In genomic region chr16:2584742-2585650, GRCh38 we compare ENCODE assay signal across 16 cellular contexts. TPM values are rescaled to one million over a fixed set of nuclear protein-coding genes. Genes with fewer than 3 reads are reported as not detected.
DNase-seq lines count a peak whose midpoint lies in the region; ATAC-seq and TF ChIP-seq lines count a peak whose summit lies in the region.
"Had no signal": no experiment of that assay in that cellular context is flagged by ENCODE, and none has a peak within 500 bp of the region (broad histone marks: within the 10 kb centered on the region; RNA-seq: fewer than 3 reads in every experiment).

No MANE protein-coding gene starts in this region.

- TF ChIP-seq CTCF in choroid plexus epithelial cell (conservative IDR thresholded peaks at IDR 0.05; ENCODE audit: low read depth, low read length) (no peak), tibial nerve (IDR thresholded peaks at IDR 0.05) (no peak)

- no peak overlapping the region for H3K27ac ChIP-seq in tibial nerve

- H3K4me3 ChIP-seq in choroid plexus epithelial cell (ENCODE audit: low read depth, low read length) (no peak overlapping the region), tibial nerve (no peak overlapping the region)

- peaks cover 0 to 20% (median 0%) of the 10 kb centered on the region in 4 donors for H3K4me1 ChIP-seq in tibial nerve

- H3K4me3 Mint-ChIP-seq in activated CD8-positive, alpha-beta memory T cell treated with anti-CD3 and anti-CD28 coated beads, Interleukin-2, amount 10 ng/mL, durations not matched to agents 7 days and 5 days: no peak overlapping the region
- H3K4me3 Mint-ChIP-seq in activated naive CD8-positive, alpha-beta T cell treated with anti-CD3 and anti-CD28 coated beads for 36 hours: no peak overlapping the region
- H3K4me3 Mint-ChIP-seq in stimulated activated effector memory CD8-positive, alpha-beta T cell treated with anti-CD3 and anti-CD28 coated beads, Interleukin-12 subunit alpha, Interleukin-12 subunit beta, amount 100 ng/mL, for 72 hours: no peak overlapping the region
- H3K4me3 Mint-ChIP-seq: natural killer cell treated with Interleukin-12 subunit alpha and Interleukin-12 subunit beta and Interleukin-15 and Interleukin-18, amount 100 ng/mL, for 72 hours had no signal

- no peaks in the 10 kb centered on the region for H3K27me3 Mint-ChIP-seq in activated CD8-positive, alpha-beta memory T cell treated with anti-CD3 and anti-CD28 coated beads, Interleukin-2, amount 10 ng/mL, durations not matched to agents 7 days and 5 days
- no peaks in the 10 kb centered on the region for H3K27me3 Mint-ChIP-seq in activated naive CD8-positive, alpha-beta T cell treated with anti-CD3 and anti-CD28 coated beads for 36 hours
- H3K27me3 Mint-ChIP-seq: natural killer cell treated with Interleukin-12 subunit alpha and Interleukin-12 subunit beta and Interleukin-15 and Interleukin-18, amount 100 ng/mL, for 72 hours had no signal

- peak; percentile 32 for DNase-seq in activated CD8-positive, alpha-beta memory T cell treated with anti-CD3 and anti-CD28 coated beads, Interleukin-2, amount 10 ng/mL, durations not matched to agents 7 days and 5 days
- no peak for DNase-seq in activated CD8-positive, alpha-beta memory T cell treated with anti-CD3 and anti-CD28 coated beads for 24 hours
- DNase-seq in choroid plexus epithelial cell (ENCODE audit: low read depth): peak; percentile 26
- DNase-seq in midbrain (lab: John Stamatoyannopoulos, UW): peak; percentile 3
- peak; percentile 46 to 61 for DNase-seq in tibial nerve (ENCODE audit: low spot score in 2 of 2)
- no peak for DNase-seq in activated naive CD8-positive, alpha-beta T cell treated with anti-CD3 and anti-CD28 coated beads for 36 hours
- DNase-seq in stimulated activated effector memory CD8-positive, alpha-beta T cell treated with anti-CD3 and anti-CD28 coated beads, Interleukin-12 subunit alpha, Interleukin-12 subunit beta, amount 100 ng/mL, for 72 hours (ENCODE audit: low spot score in 2 of 2): no peak
- DNase-seq: activated CD4-positive, CD25-positive, alpha-beta regulatory T cell treated with anti-CD3 and anti-CD28 coated beads, Interleukin-2, amount 50 U/mL, for 72 hours; DMS153; NCI-H1417 treated with DMSO at 0.1 percent for 48 hours; SW 1271 had no signal

- WGBS in tibial nerve, 2 donors: 69 to 86% methylated on average over 14 to 16 of the region's 23 CpGs

- H3K36me3 ChIP-seq in tibial nerve: peaks cover 0 to 54% (median 16%) of the 10 kb centered on the region in 3 donors

- H3K4me1 Mint-ChIP-seq in activated CD8-positive, alpha-beta memory T cell treated with anti-CD3 and anti-CD28 coated beads, Interleukin-2, amount 10 ng/mL, durations not matched to agents 7 days and 5 days: peaks cover 4% of the 10 kb centered on the region
- H3K4me1 Mint-ChIP-seq in activated naive CD8-positive, alpha-beta T cell treated with anti-CD3 and anti-CD28 coated beads for 36 hours: peaks cover 2% of the 10 kb centered on the region
- H3K4me1 Mint-ChIP-seq in stimulated activated effector memory CD8-positive, alpha-beta T cell treated with anti-CD3 and anti-CD28 coated beads, Interleukin-12 subunit alpha, Interleukin-12 subunit beta, amount 100 ng/mL, for 72 hours: peaks cover 4% of the 10 kb centered on the region

- no peak overlapping the region for H3K27ac Mint-ChIP-seq in activated CD8-positive, alpha-beta memory T cell treated with anti-CD3 and anti-CD28 coated beads, Interleukin-2, amount 10 ng/mL, durations not matched to agents 7 days and 5 days
- H3K27ac Mint-ChIP-seq in activated naive CD8-positive, alpha-beta T cell treated with anti-CD3 and anti-CD28 coated beads for 36 hours: no peak overlapping the region
- H3K27ac Mint-ChIP-seq in stimulated activated effector memory CD8-positive, alpha-beta T cell treated with anti-CD3 and anti-CD28 coated beads, Interleukin-12 subunit alpha, Interleukin-12 subunit beta, amount 100 ng/mL, for 72 hours: no peak overlapping the region
- H3K27ac Mint-ChIP-seq: natural killer cell treated with Interleukin-12 subunit alpha and Interleukin-12 subunit beta and Interleukin-15 and Interleukin-18, amount 100 ng/mL, for 72 hours had no signal

- H3K9me3 ChIP-seq in tibial nerve: no peaks in the 10 kb centered on the region

- TF ChIP-seq EP300 in tibial nerve (IDR thresholded peaks at IDR 0.05): no peak

- H3K9me3 Mint-ChIP-seq in activated CD8-positive, alpha-beta memory T cell treated with anti-CD3 and anti-CD28 coated beads, Interleukin-2, amount 10 ng/mL, durations not matched to agents 7 days and 5 days (ENCODE audit: low read depth): no peaks in the 10 kb centered on the region
- no peaks in the 10 kb centered on the region for H3K9me3 Mint-ChIP-seq in activated naive CD8-positive, alpha-beta T cell treated with anti-CD3 and anti-CD28 coated beads for 36 hours
- no peaks in the 10 kb centered on the region for H3K9me3 Mint-ChIP-seq in stimulated activated effector memory CD8-positive, alpha-beta T cell treated with anti-CD3 and anti-CD28 coated beads, Interleukin-12 subunit alpha, Interleukin-12 subunit beta, amount 100 ng/mL, for 72 hours
- H3K9me3 Mint-ChIP-seq: natural killer cell treated with Interleukin-12 subunit alpha and Interleukin-12 subunit beta and Interleukin-15 and Interleukin-18, amount 100 ng/mL, for 72 hours had no signal

- no peak for TF ChIP-seq POLR2A in tibial nerve (IDR thresholded peaks at IDR 0.05)

- H3K27me3 ChIP-seq in tibial nerve: no peaks in the 10 kb centered on the region

- no peak for ATAC-seq in activated CD8-positive, alpha-beta memory T cell treated with anti-CD3 and anti-CD28 coated beads, Interleukin-2, amount 10 ng/mL, durations not matched to agents 7 days and 5 days
- ATAC-seq in stimulated activated effector memory CD8-positive, alpha-beta T cell treated with anti-CD3 and anti-CD28 coated beads, Interleukin-12 subunit alpha, Interleukin-12 subunit beta, amount 100 ng/mL, for 72 hours: no peak
- no peak for ATAC-seq in HG03342 (IDR thresholded peaks at IDR 0.05; ENCODE audit: unreplicated experiment)
- ATAC-seq: esophagus mucosa had no signal

- peaks cover 18% of the 10 kb centered on the region for H3K36me3 Mint-ChIP-seq in activated CD8-positive, alpha-beta memory T cell treated with anti-CD3 and anti-CD28 coated beads, Interleukin-2, amount 10 ng/mL, durations not matched to agents 7 days and 5 days
- peaks cover 3% of the 10 kb centered on the region for H3K36me3 Mint-ChIP-seq in activated naive CD8-positive, alpha-beta T cell treated with anti-CD3 and anti-CD28 coated beads for 36 hours
- peaks cover 42% of the 10 kb centered on the region for H3K36me3 Mint-ChIP-seq in stimulated activated effector memory CD8-positive, alpha-beta T cell treated with anti-CD3 and anti-CD28 coated beads, Interleukin-12 subunit alpha, Interleukin-12 subunit beta, amount 100 ng/mL, for 72 hours
- H3K36me3 Mint-ChIP-seq: natural killer cell treated with Interleukin-12 subunit alpha and Interleukin-12 subunit beta and Interleukin-15 and Interleukin-18, amount 100 ng/mL, for 72 hours had no signal

- CTCF ChIA-PET in activated CD8-positive, alpha-beta memory T cell treated with anti-CD3 and anti-CD28 coated beads, Interleukin-2, amount 10 ng/mL, durations not matched to agents 7 days and 5 days (lab: Charles Lee): no interaction called here

RNA-seq across cellular contexts. Expression of gene PDPK1, which starts 47.2 kb away (rescaled TPM):
- total RNA-seq in activated CD8-positive, alpha-beta memory T cell treated with anti-CD3 and anti-CD28 coated beads, Interleukin-2, amount 10 ng/mL, durations not matched to agents 7 days and 5 days: 10 to 100 TPM; 40.3 to 45.1 TPM
- 10 to 100 TPM; 28.6 to 41.7 (median 32.4) TPM for total RNA-seq in tibial nerve
- total RNA-seq in activated naive CD8-positive, alpha-beta T cell treated with anti-CD3 and anti-CD28 coated beads for 36 hours: 10 to 100 TPM; 36.5 to 42.2 TPM

RNA-seq across cellular contexts. Expression of gene CEMP1, which starts 53.8 kb away (rescaled TPM):
- total RNA-seq in activated CD8-positive, alpha-beta memory T cell treated with anti-CD3 and anti-CD28 coated beads, Interleukin-2, amount 10 ng/mL, durations not matched to agents 7 days and 5 days: not detected
- not detected for total RNA-seq in tibial nerve
- not detected for total RNA-seq in activated naive CD8-positive, alpha-beta T cell treated with anti-CD3 and anti-CD28 coated beads for 36 hours
- total RNA-seq: A673; bronchial epithelial cell; esophagus mucosa; natural killer cell treated with Interleukin-12 subunit alpha and Interleukin-12 subunit beta and Interleukin-15 and Interleukin-18, amount 100 ng/mL, for 72 hours had no signal

Comparison
In these comparisons a context has a peak if more than half of its experiments do, and no peak if none do; other contexts are left out.
1. DNase-seq: peak in activated CD8-positive, alpha-beta memory T cell treated with anti-CD3 and anti-CD28 coated beads, Interleukin-2, amount 10 ng/mL, durations not matched to agents 7 days and 5 days (single experiment), choroid plexus epithelial cell (single experiment), midbrain (single experiment) and tibial nerve (2 of 2); none in activated CD8-positive, alpha-beta memory T cell treated with anti-CD3 and anti-CD28 coated beads for 24 hours (single experiment), activated naive CD8-positive, alpha-beta T cell treated with anti-CD3 and anti-CD28 coated beads for 36 hours (single experiment) and stimulated activated effector memory CD8-positive, alpha-beta T cell treated with anti-CD3 and anti-CD28 coated beads, Interleukin-12 subunit alpha, Interleukin-12 subunit beta, amount 100 ng/mL, for 72 hours (0 of 2).